In the genomic region with DNA sequence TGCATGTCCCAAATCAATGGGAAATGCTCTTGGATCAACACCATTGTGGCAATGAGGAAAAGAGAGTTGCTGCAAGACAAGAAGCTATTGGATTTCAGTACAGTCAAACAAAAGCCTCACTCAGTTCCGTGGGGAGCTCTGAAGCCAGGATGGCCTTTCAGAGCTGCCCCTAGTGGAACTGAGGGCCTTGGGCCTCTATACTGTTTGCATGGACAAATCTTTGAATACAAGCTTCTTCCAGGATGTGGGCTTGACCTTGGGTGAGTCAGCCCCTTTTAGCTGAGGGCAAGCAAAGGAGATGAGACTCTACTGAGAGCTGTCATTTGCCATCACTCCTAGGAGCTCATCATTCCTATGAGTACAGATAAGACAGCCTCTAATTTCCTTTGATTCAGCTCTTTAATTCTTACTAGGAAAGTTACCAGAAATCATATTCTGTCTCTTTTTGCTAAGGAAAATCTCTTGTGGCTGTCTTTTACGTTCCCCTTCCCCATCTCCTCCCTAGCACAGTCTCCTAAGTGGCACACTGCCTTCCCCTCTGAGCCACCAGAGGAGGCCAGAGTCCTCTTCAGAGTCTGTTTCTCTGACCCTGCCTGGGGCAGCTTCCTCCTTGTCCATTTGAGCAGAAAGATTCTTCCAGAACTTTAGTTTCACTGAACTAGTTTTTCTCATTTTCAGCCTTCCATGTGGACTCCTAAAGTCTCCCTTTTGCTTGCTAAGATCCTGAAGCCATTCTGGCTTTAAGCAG, we compare ENCODE assay signal across 1 cellular context.
TF ChIP-seq lines count a peak whose summit lies in the region.

No MANE protein-coding gene starts in this region.

TF ChIP-seq in neural cell, 6 proteins besides CTCF, POLR2A, EP300 and RAD21 (continued from another document):
- TF ChIP-seq, protein P1, sequence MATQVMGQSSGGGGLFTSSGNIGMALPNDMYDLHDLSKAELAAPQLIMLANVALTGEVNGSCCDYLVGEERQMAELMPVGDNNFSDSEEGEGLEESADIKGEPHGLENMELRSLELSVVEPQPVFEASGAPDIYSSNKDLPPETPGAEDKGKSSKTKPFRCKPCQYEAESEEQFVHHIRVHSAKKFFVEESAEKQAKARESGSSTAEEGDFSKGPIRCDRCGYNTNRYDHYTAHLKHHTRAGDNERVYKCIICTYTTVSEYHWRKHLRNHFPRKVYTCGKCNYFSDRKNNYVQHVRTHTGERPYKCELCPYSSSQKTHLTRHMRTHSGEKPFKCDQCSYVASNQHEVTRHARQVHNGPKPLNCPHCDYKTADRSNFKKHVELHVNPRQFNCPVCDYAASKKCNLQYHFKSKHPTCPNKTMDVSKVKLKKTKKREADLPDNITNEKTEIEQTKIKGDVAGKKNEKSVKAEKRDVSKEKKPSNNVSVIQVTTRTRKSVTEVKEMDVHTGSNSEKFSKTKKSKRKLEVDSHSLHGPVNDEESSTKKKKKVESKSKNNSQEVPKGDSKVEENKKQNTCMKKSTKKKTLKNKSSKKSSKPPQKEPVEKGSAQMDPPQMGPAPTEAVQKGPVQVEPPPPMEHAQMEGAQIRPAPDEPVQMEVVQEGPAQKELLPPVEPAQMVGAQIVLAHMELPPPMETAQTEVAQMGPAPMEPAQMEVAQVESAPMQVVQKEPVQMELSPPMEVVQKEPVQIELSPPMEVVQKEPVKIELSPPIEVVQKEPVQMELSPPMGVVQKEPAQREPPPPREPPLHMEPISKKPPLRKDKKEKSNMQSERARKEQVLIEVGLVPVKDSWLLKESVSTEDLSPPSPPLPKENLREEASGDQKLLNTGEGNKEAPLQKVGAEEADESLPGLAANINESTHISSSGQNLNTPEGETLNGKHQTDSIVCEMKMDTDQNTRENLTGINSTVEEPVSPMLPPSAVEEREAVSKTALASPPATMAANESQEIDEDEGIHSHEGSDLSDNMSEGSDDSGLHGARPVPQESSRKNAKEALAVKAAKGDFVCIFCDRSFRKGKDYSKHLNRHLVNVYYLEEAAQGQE (IDR thresholded peaks at IDR 0.05; ENCODE audit: borderline replicate concordance) = no peak
- TF ChIP-seq EZH2 (IDR thresholded peaks at IDR 0.05; ENCODE audit: borderline replicate concordance, insufficient read depth, low read length, poor library complexity, severe bottlenecking) = no peak
